19 cellular contexts compared by ENCODE assay signal in the genomic region with DNA sequence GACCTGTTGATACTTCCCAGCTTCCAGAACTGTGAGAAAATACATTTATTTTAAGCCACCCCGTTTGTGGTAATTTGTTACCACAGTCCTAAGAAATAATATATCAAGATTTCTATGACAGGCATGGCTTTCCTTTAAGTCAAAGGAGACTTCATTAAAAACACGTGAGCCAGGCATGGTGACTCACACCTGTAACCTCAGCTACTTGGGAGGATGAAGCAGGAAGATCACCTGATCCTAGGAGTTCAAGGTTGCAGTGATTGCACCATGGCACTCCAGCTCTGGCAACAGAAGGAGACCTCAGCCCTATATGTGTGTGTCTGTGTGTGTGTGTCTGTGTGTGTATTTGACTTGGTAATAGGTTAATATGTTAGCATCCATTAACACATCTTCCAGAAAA.
DNase-seq lines count a peak whose midpoint lies in the region; ATAC-seq, FAIRE-seq and TF ChIP-seq lines count a peak whose summit lies in the region.
"Had no signal": no experiment of that assay in that cellular context is flagged by ENCODE, and none has a peak within 500 bp of the region (broad histone marks: within the 10 kb centered on the region; RNA-seq: fewer than 3 reads in every experiment).

No MANE protein-coding gene starts in this region.

- ATAC-seq in HG02970 (IDR thresholded peaks at IDR 0.05; ENCODE audit: low FRiP score, unreplicated experiment) (no peak), HG03565 (IDR thresholded peaks at IDR 0.05; ENCODE audit: unreplicated experiment) (no peak)
- ATAC-seq: A549, HepG2 had no signal

- TF ChIP-seq CTCF in epithelial cell of esophagus (IDR thresholded peaks at IDR 0.05; ENCODE audit: insufficient read depth, low read depth, low read length, missing control alignments), result no peak

- DNase-seq in ELR (ENCODE audit: low read depth) (peak; percentile 6), RKO (ENCODE audit: low spot score) (peak; percentile 3), epithelial cell of esophagus (ENCODE audit: low read depth) (peak; percentile 36), urothelium cell line (ENCODE audit: low spot score) (no peak), NCI-H1092 (lab: John Stamatoyannopoulos, UW) (no peak)
- DNase-seq: BE2C; CD4-positive, alpha-beta memory T cell; DMS79; EL; GDM1; GM23248; H7 had no signal

- H3K4me3 ChIP-seq in epithelial cell of esophagus (ENCODE audit: low read length), result no peak overlapping the region
- H3K4me3 ChIP-seq: A549, GM23248 had no signal

- peak; percentile 42 for FAIRE-seq in urothelium cell line (lab: Jason Lieb, UNC)
- FAIRE-seq: A549, GM12892, GM19239, HepG2, HTR-8/SVneo had no signal

Comparison
In these comparisons a context has a peak if more than half of its experiments do, and no peak if none do; other contexts are left out.
1. DNase-seq: peak in ELR (single experiment), RKO (single experiment) and epithelial cell of esophagus (single experiment); none in urothelium cell line (single experiment) and NCI-H1092 (single experiment).